Comparison of ENCODE assay signal across 19 cellular contexts in genomic region chr5:40735609-40736008, GRCh38. TPM values are rescaled to one million over a fixed set of nuclear protein-coding genes. Genes with fewer than 3 reads are reported as not detected.
DNase-seq lines count a peak whose midpoint lies in the region; ATAC-seq and TF ChIP-seq lines count a peak whose summit lies in the region.
"Had no signal": no experiment of that assay in that cellular context is flagged by ENCODE, and none has a peak within 500 bp of the region (broad histone marks: within the 10 kb centered on the region; RNA-seq: fewer than 3 reads in every experiment).

No MANE protein-coding gene starts in this region.

- no peak overlapping the region for H2AFZ ChIP-seq in PC-3 (ENCODE audit: low read length)

- H3K4me3 ChIP-seq in PC-3 (ENCODE audit: low read length), result no peak overlapping the region
- no peak overlapping the region for H3K4me3 ChIP-seq in choroid plexus epithelial cell (ENCODE audit: low read depth, low read length)
- H3K4me3 ChIP-seq in ovary, result no peak overlapping the region
- H3K4me3 ChIP-seq: A549, lung, psoas muscle, skin epidermis had no signal

- peaks cover 13% of the 10 kb centered on the region for H3K36me3 Mint-ChIP-seq in activated CD8-positive, alpha-beta T cell treated with anti-CD3 and anti-CD28 coated beads, Interleukin-2, amount 10 ng/mL, durations not matched to agents 7 days and 5 days (ENCODE audit: low read depth)
- peaks cover 24% of the 10 kb centered on the region for H3K36me3 Mint-ChIP-seq in activated CD8-positive, alpha-beta T cell treated with anti-CD3 and anti-CD28 coated beads for 36 hours (ENCODE audit: low read depth)
- H3K36me3 Mint-ChIP-seq in stimulated activated effector memory CD8-positive, alpha-beta T cell treated with anti-CD3 and anti-CD28 coated beads, Interleukin-12 subunit alpha, Interleukin-12 subunit beta, amount 100 ng/mL, for 72 hours, result peaks cover 16% of the 10 kb centered on the region

- peaks cover 6% of the 10 kb centered on the region; the same call in 1 of the 2 replicates for H3K36me3 ChIP-seq in PC-3 (ENCODE audit: low read depth, low read length)
- no peaks in the 10 kb centered on the region for H3K36me3 ChIP-seq in ovary

- H3K9ac ChIP-seq in PC-3 (ENCODE audit: low read length), result no peak overlapping the region

- no peak for ATAC-seq in activated CD8-positive, alpha-beta T cell treated with anti-CD3 and anti-CD28 coated beads, Interleukin-2, amount 10 ng/mL, durations not matched to agents 7 days and 5 days
- ATAC-seq in activated CD8-positive, alpha-beta T cell treated with anti-CD3 and anti-CD28 coated beads for 36 hours, result no peak
- ATAC-seq in PC-3 (no peak), left colon (no peak)
- ATAC-seq in stimulated activated effector memory CD8-positive, alpha-beta T cell treated with anti-CD3 and anti-CD28 coated beads, Interleukin-12 subunit alpha, Interleukin-12 subunit beta, amount 100 ng/mL, for 72 hours, result no peak

- H3K27ac ChIP-seq in PC-3 (ENCODE audit: low read length) (0 out of 2 replicates have a peak overlapping the region, but pooled peaks have one; percentile 7), ovary (no peak overlapping the region)
- H3K27ac ChIP-seq: A549, psoas muscle had no signal

- H3K79me2 ChIP-seq in PC-3 (ENCODE audit: low read length), result 0 out of 2 replicates have a peak, but pooled peaks cover 5% of the 10 kb centered on the region

- H3K4me3 Mint-ChIP-seq in activated CD8-positive, alpha-beta T cell treated with anti-CD3 and anti-CD28 coated beads, Interleukin-2, amount 10 ng/mL, durations not matched to agents 7 days and 5 days, result no peak overlapping the region
- no peak overlapping the region for H3K4me3 Mint-ChIP-seq in activated CD8-positive, alpha-beta T cell treated with anti-CD3 and anti-CD28 coated beads for 36 hours
- no peak overlapping the region for H3K4me3 Mint-ChIP-seq in stimulated activated effector memory CD8-positive, alpha-beta T cell treated with anti-CD3 and anti-CD28 coated beads, Interleukin-12 subunit alpha, Interleukin-12 subunit beta, amount 100 ng/mL, for 72 hours
- H3K4me3 Mint-ChIP-seq: activated CD4-positive, alpha-beta T cell treated with anti-CD3 and anti-CD28 coated beads, Interleukin-2, amount 10 ng/mL, durations not matched to agents 7 days and 5 days; CD14-positive monocyte; naive thymus-derived CD4-positive, alpha-beta T cell had no signal

- intact Hi-C loops in activated CD8-positive, alpha-beta T cell treated with anti-CD3 and anti-CD28 coated beads for 36 hours (cut with micrococcal nuclease), result loop anchor here (2.0 to 10.0 kb wide), 5 partner anchors 48 to 1151 kb away; no protein-coding TSS in a partner anchor
- intact Hi-C loops in PC-3 (cut with micrococcal nuclease) (loop anchor here (1.0 to 5.0 kb wide), 11 partner anchors 46 to 1153 kb away; no protein-coding TSS in a partner anchor), left colon (cut with DNase I, micrococcal nuclease) (loop anchor here in 1 of 2 donors (5.0 to 10.0 kb wide), 2 partner anchors 1021 to 1158 kb away; no protein-coding TSS in a partner anchor), ovary (cut with DNase I) (no loop called here)

- TF ChIP-seq EP300 in ovary (IDR thresholded peaks at IDR 0.05), result no peak

- no peak for DNase-seq in activated CD8-positive, alpha-beta T cell treated with anti-CD3 and anti-CD28 coated beads, Interleukin-2, amount 10 ng/mL, durations not matched to agents 7 days and 5 days
- no peak for DNase-seq in activated CD8-positive, alpha-beta T cell treated with anti-CD3 and anti-CD28 coated beads for 36 hours
- no peak for DNase-seq in PC-3
- DNase-seq in choroid plexus epithelial cell (ENCODE audit: low read depth), result peak; percentile 2
- no peak for DNase-seq in stimulated activated effector memory CD8-positive, alpha-beta T cell treated with anti-CD3 and anti-CD28 coated beads, Interleukin-12 subunit alpha, Interleukin-12 subunit beta, amount 100 ng/mL, for 72 hours (ENCODE audit: low spot score in 2 of 2)
- no peak for DNase-seq in left colon
- no peak for DNase-seq in HPDE6-E6E7 (ENCODE audit: extremely low spot score)
- no peak for DNase-seq in ovary
- DNase-seq: aorta; DMS79 treated with DMSO at 0.1 percent for 48 hours; NCI-H1436; psoas muscle; stimulated activated CD4-positive, alpha-beta T cell treated with anti-CD3 and anti-CD28 coated beads, Interleukin-2, amount 100 ng/mL, for 48 hours had no signal

- no peaks in the 10 kb centered on the region for H3K9me3 Mint-ChIP-seq in activated CD8-positive, alpha-beta T cell treated with anti-CD3 and anti-CD28 coated beads, Interleukin-2, amount 10 ng/mL, durations not matched to agents 7 days and 5 days (ENCODE audit: insufficient read depth)
- peaks cover 8% of the 10 kb centered on the region for H3K9me3 Mint-ChIP-seq in activated CD8-positive, alpha-beta T cell treated with anti-CD3 and anti-CD28 coated beads for 36 hours
- peaks cover 1% of the 10 kb centered on the region for H3K9me3 Mint-ChIP-seq in stimulated activated effector memory CD8-positive, alpha-beta T cell treated with anti-CD3 and anti-CD28 coated beads, Interleukin-12 subunit alpha, Interleukin-12 subunit beta, amount 100 ng/mL, for 72 hours

- no peaks in the 10 kb centered on the region for H3K9me2 ChIP-seq in PC-3 (replicated peaks; ENCODE audit: low read length)

- H3K4me1 ChIP-seq in PC-3 (ENCODE audit: insufficient read depth, low read length) (peaks cover 16% of the 10 kb centered on the region), ovary (ENCODE audit: insufficient read depth) (peaks cover 4% of the 10 kb centered on the region)

- no peaks in the 10 kb centered on the region for H3F3A ChIP-seq in PC-3 (ENCODE audit: low read length, unreplicated experiment)

- peak overlapping the region; percentile 1 for H3K27ac Mint-ChIP-seq in activated CD8-positive, alpha-beta T cell treated with anti-CD3 and anti-CD28 coated beads, Interleukin-2, amount 10 ng/mL, durations not matched to agents 7 days and 5 days
- no peak overlapping the region for H3K27ac Mint-ChIP-seq in activated CD8-positive, alpha-beta T cell treated with anti-CD3 and anti-CD28 coated beads for 36 hours
- H3K27ac Mint-ChIP-seq in stimulated activated effector memory CD8-positive, alpha-beta T cell treated with anti-CD3 and anti-CD28 coated beads, Interleukin-12 subunit alpha, Interleukin-12 subunit beta, amount 100 ng/mL, for 72 hours, result peak overlapping the region; percentile 3
- H3K27ac Mint-ChIP-seq: activated CD4-positive, alpha-beta T cell treated with anti-CD3 and anti-CD28 coated beads, Interleukin-2, amount 10 ng/mL, durations not matched to agents 7 days and 5 days had no signal

- peak overlapping the region; percentile 19; the same call in 1 of the 2 replicates for H3K4me2 ChIP-seq in PC-3 (ENCODE audit: low read length)
- H3K4me2 ChIP-seq: A549 had no signal

- CTCF ChIA-PET in activated CD8-positive, alpha-beta T cell treated with anti-CD3 and anti-CD28 coated beads, Interleukin-2, amount 10 ng/mL, durations not matched to agents 7 days and 5 days (lab: Charles Lee), result interaction anchor here (1.3 to 2.9 kb wide), 6 partner anchors 22 to 788 kb away, joined by 3 to 14 read pairs (median 6); no protein-coding TSS in a partner anchor
- CTCF ChIA-PET in activated CD8-positive, alpha-beta T cell treated with anti-CD3 and anti-CD28 coated beads for 36 hours (lab: Charles Lee), result interaction anchor here (0.9 to 3.7 kb wide), 10 partner anchors 12 to 1022 kb away, joined by 3 to 17 read pairs (median 4); no protein-coding TSS in a partner anchor
- CTCF ChIA-PET in PC-3 (lab: Charles Lee), result interaction anchor here (0.6 kb wide), 2 partner anchors 11 to 46 kb away, joined by 3 to 4 read pairs; no protein-coding TSS in a partner anchor

- BruUV-seq in PC-3 (replicated peaks; lab: Mats Ljungman, UMichigan), result no TSS peak

- H4K20me1 ChIP-seq in PC-3 (ENCODE audit: low read length), result no peaks in the 10 kb centered on the region

- no peak for TF ChIP-seq POLR2A in ovary (IDR thresholded peaks at IDR 0.05)

- no peak for TF ChIP-seq CTCF in activated CD8-positive, alpha-beta T cell treated with anti-CD3 and anti-CD28 coated beads for 36 hours (IDR thresholded peaks at IDR 0.05)
- TF ChIP-seq CTCF in PC-3 (conservative IDR thresholded peaks at IDR 0.05; ENCODE audit: low read depth, low read length) (no peak), choroid plexus epithelial cell (conservative IDR thresholded peaks at IDR 0.05; ENCODE audit: low read depth, low read length) (no peak), ovary (IDR thresholded peaks at IDR 0.05) (no peak)

- no peaks in the 10 kb centered on the region for H3K27me3 ChIP-seq in PC-3 (ENCODE audit: low read length)
- no peaks in the 10 kb centered on the region for H3K27me3 ChIP-seq in ovary

- peaks cover 26% of the 10 kb centered on the region for H3K4me1 Mint-ChIP-seq in activated CD8-positive, alpha-beta T cell treated with anti-CD3 and anti-CD28 coated beads, Interleukin-2, amount 10 ng/mL, durations not matched to agents 7 days and 5 days (ENCODE audit: low read depth)
- H3K4me1 Mint-ChIP-seq in activated CD8-positive, alpha-beta T cell treated with anti-CD3 and anti-CD28 coated beads for 36 hours (ENCODE audit: low read depth), result peaks cover 27% of the 10 kb centered on the region
- H3K4me1 Mint-ChIP-seq in stimulated activated effector memory CD8-positive, alpha-beta T cell treated with anti-CD3 and anti-CD28 coated beads, Interleukin-12 subunit alpha, Interleukin-12 subunit beta, amount 100 ng/mL, for 72 hours, result peaks cover 31% of the 10 kb centered on the region

- H3K9me3 ChIP-seq in PC-3 (ENCODE audit: low read length) (no peaks in the 10 kb centered on the region), ovary (no peaks in the 10 kb centered on the region)
- H3K9me3 ChIP-seq: psoas muscle had no signal

- H3K27me3 Mint-ChIP-seq in activated CD8-positive, alpha-beta T cell treated with anti-CD3 and anti-CD28 coated beads, Interleukin-2, amount 10 ng/mL, durations not matched to agents 7 days and 5 days (ENCODE audit: low read depth), result no peaks in the 10 kb centered on the region
- H3K27me3 Mint-ChIP-seq in activated CD8-positive, alpha-beta T cell treated with anti-CD3 and anti-CD28 coated beads for 36 hours, result no peaks in the 10 kb centered on the region
- H3K27me3 Mint-ChIP-seq: activated CD4-positive, alpha-beta T cell treated with anti-CD3 and anti-CD28 coated beads, Interleukin-2, amount 10 ng/mL, durations not matched to agents 7 days and 5 days; naive thymus-derived CD4-positive, alpha-beta T cell had no signal

- POLR2A ChIA-PET in activated CD8-positive, alpha-beta T cell treated with anti-CD3 and anti-CD28 coated beads, Interleukin-2, amount 10 ng/mL, durations not matched to agents 7 days and 5 days (lab: Charles Lee), result no interaction called here
- POLR2A ChIA-PET in activated CD8-positive, alpha-beta T cell treated with anti-CD3 and anti-CD28 coated beads for 36 hours (lab: Charles Lee), result interaction anchor here (0.7 kb wide), 1 partner anchor 44 kb away, joined by 3 read pairs; no protein-coding TSS in a partner anchor
- POLR2A ChIA-PET in PC-3 (lab: Charles Lee; ENCODE audit: unreplicated experiment), result no interaction called here

RNA-seq across cellular contexts. Expression of gene TTC33, which starts 20.2 kb away (rescaled TPM):
- total RNA-seq in activated CD8-positive, alpha-beta T cell treated with anti-CD3 and anti-CD28 coated beads, Interleukin-2, amount 10 ng/mL, durations not matched to agents 7 days and 5 days, result 10 to 100 TPM; 13.4 to 14.0 TPM
- 10 to 100 TPM; 21.4 to 21.5 TPM for total RNA-seq in activated CD8-positive, alpha-beta T cell treated with anti-CD3 and anti-CD28 coated beads for 36 hours
- total RNA-seq in PC-3 (2014; rRNA removed) (9.0 and 11.6 TPM in 2 replicates), left colon (10 to 100 TPM; 15.0 to 15.8 TPM), ovary (10 to 100 TPM; 15.7 to 26.0 (median 19.6) TPM)
- 10 to 100 TPM; 10.6 to 11.6 TPM for polyA plus RNA-seq in ovary

RNA-seq across cellular contexts. Expression of gene PTGER4, which starts 55.9 kb away (rescaled TPM):
- total RNA-seq in activated CD8-positive, alpha-beta T cell treated with anti-CD3 and anti-CD28 coated beads, Interleukin-2, amount 10 ng/mL, durations not matched to agents 7 days and 5 days, result 10 to 100 TPM; 45.8 to 50.8 TPM
- 10 to 100 TPM; 62.8 to 62.9 TPM for total RNA-seq in activated CD8-positive, alpha-beta T cell treated with anti-CD3 and anti-CD28 coated beads for 36 hours
- total RNA-seq in PC-3 (2014; rRNA removed) (48.5 and 49.5 TPM in 2 replicates), left colon (10 to 100 TPM; 56.7 to 58.2 TPM), ovary (1 to 10 TPM in 5 of 7 donors, under 1 TPM in 2; 0.66 to 8.8 (median 2.8) TPM)
- polyA plus RNA-seq in ovary, result 1 to 10 TPM; 1.0 to 3.5 TPM

Comparison
In these comparisons a context has a peak if more than half of its experiments do, and no peak if none do; other contexts are left out.
1. intact Hi-C loops: an anchor here in activated CD8-positive, alpha-beta T cell treated with anti-CD3 and anti-CD28 coated beads for 36 hours (2.0 to 10.0 kb wide) and PC-3 (1.0 to 5.0 kb wide); none called in ovary.